Comparison of ENCODE assay signal across 8 cellular contexts in the genomic region with DNA sequence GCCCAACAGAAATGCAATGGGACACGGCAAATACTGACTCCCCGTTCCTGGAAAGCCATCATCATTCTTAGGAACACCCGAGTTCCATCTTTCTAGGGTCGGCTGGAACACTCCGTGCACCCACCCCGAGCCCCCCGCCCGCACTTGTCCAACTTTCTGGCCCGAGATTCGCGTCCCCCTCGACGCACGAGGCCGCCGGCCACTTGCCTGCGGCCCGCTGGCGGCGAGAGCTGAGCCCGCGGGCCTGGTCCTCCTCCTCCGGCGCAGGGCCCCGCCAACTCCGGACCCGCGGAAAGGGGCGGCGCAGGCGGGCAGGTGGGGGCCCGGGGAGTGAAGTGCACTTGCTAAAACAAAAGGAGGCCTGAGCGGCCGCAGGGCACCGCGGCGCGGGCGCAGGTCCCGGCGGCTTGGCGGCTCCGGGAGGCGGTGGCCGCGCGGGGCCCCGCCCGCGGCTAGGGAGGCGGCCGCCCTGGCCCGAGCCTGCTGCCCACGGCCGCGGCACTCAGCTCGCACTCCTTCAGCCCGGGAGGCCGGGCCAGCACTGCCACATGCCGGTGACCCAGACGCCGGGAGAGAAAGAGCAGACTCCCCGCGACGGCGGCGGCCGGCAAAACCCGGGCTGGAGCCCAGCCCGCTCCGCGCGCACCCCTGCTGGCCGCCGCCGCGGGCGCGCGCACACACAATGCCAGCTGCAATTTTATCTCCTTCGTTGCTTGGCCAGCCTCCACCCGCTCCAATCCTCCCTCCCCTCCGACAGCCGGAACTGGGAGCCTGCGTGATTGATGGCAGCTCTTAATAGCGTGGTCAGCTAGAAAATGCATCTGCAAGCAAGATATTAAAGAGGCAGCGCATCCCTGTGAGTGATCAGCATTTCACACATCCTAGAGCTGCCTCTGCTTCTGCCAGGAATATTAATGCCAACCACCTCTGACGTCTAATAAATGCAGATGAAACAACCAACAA.
DNase-seq lines count a peak whose midpoint lies in the region; FAIRE-seq and TF ChIP-seq lines count a peak whose summit lies in the region.

No MANE protein-coding gene starts in this region.

- peaks cover 2% of the 10 kb centered on the region for H3K36me3 Mint-ChIP-seq in activated naive CD4-positive, alpha-beta T cell treated with anti-CD3 and anti-CD28 coated beads for 36 hours (ENCODE audit: low read depth)
- H3K36me3 Mint-ChIP-seq in neural crest cell (ENCODE audit: low read depth): no peaks in the 10 kb centered on the region

- peaks cover 25% of the 10 kb centered on the region for H3K4me1 ChIP-seq in Loucy (ENCODE audit: insufficient read depth, low read length, poor library complexity, severe bottlenecking)

- H3K9me3 Mint-ChIP-seq in activated naive CD4-positive, alpha-beta T cell treated with anti-CD3 and anti-CD28 coated beads for 36 hours: no peaks in the 10 kb centered on the region
- H3K9me3 Mint-ChIP-seq in neural crest cell: no peaks in the 10 kb centered on the region

- TF ChIP-seq CTCF in Loucy (conservative IDR thresholded peaks at IDR 0.05; ENCODE audit: low read length) (no peak), neural crest cell (conservative IDR thresholded peaks at IDR 0.05) (no peak)

- no peak overlapping the region for H2AFZ ChIP-seq in Loucy (ENCODE audit: low read length)

- H4K20me1 ChIP-seq in Loucy (ENCODE audit: insufficient read depth, low read length, poor library complexity, severe bottlenecking): peaks cover 68% of the 10 kb centered on the region

- CTCF ChIA-PET in activated naive CD4-positive, alpha-beta T cell treated with anti-CD3 and anti-CD28 coated beads for 36 hours (lab: Charles Lee): interaction anchor here (0.6 to 2.4 kb wide), 6 partner anchors 14 to 146 kb away, joined by 3 to 11 read pairs (median 4); no protein-coding TSS in a partner anchor

- H3K27me3 Mint-ChIP-seq in activated naive CD4-positive, alpha-beta T cell treated with anti-CD3 and anti-CD28 coated beads for 36 hours (ENCODE audit: low read depth): peaks cover 36% of the 10 kb centered on the region
- H3K27me3 Mint-ChIP-seq in neural crest cell (ENCODE audit: low read depth): no peaks in the 10 kb centered on the region

- peak; percentile 92 for DNase-seq in EL
- peak; percentile 70 for DNase-seq in GOT3 (lab: John Stamatoyannopoulos, UW)
- DNase-seq in activated naive CD4-positive, alpha-beta T cell treated with anti-CD3 and anti-CD28 coated beads for 36 hours: peak; percentile 72
- peak; percentile 89 to 95 for DNase-seq in frontal cortex (ENCODE audit: low spot score in 2 of 2)
- peak; percentile 87 for DNase-seq in neural crest cell (ENCODE audit: low read depth, low spot score)

- H3K4me3 ChIP-seq in Loucy (ENCODE audit: low read length, poor library complexity, severe bottlenecking): peak overlapping the region; percentile 71

- H3K79me2 ChIP-seq in Loucy (ENCODE audit: insufficient read depth, low read length): peaks cover 15% of the 10 kb centered on the region; the same call in 1 of the 2 replicates

- H3K27ac ChIP-seq in temporal lobe (ENCODE audit: low read depth, low read length): peak overlapping the region; percentile 72

- peaks cover 31% of the 10 kb centered on the region for H3K4me1 Mint-ChIP-seq in activated naive CD4-positive, alpha-beta T cell treated with anti-CD3 and anti-CD28 coated beads for 36 hours (ENCODE audit: low read depth)
- H3K4me1 Mint-ChIP-seq in neural crest cell: peaks cover 76% of the 10 kb centered on the region

- peak; percentile 53 for TF ChIP-seq POLR2A in Raji (IDR thresholded peaks at IDR 0.05; ENCODE audit: insufficient read depth, low read depth, low read length)

- intact Hi-C loops in activated naive CD4-positive, alpha-beta T cell treated with anti-CD3 and anti-CD28 coated beads for 36 hours (cut with micrococcal nuclease): loop anchor here (1.0 to 5.0 kb wide), 3 partner anchors 9 to 606 kb away; no protein-coding TSS in a partner anchor

- peaks cover 15% of the 10 kb centered on the region for H3K27me3 ChIP-seq in Loucy (ENCODE audit: insufficient read depth, low read length, poor library complexity, severe bottlenecking)

- no peaks in the 10 kb centered on the region for H3K9me2 ChIP-seq in Loucy (replicated peaks; ENCODE audit: low read depth, low read length)

- H3K9me3 ChIP-seq in Loucy (ENCODE audit: insufficient read depth, low read depth, low read length): no peaks in the 10 kb centered on the region

- H3K4me2 ChIP-seq in Loucy (ENCODE audit: low read depth, low read length, poor library complexity, severe bottlenecking): peak overlapping the region; percentile 77

- no peak for FAIRE-seq in frontal cortex (lab: Jason Lieb, UNC)

- H3K4me3 Mint-ChIP-seq in activated naive CD4-positive, alpha-beta T cell treated with anti-CD3 and anti-CD28 coated beads for 36 hours: peak overlapping the region; percentile 84
- peak overlapping the region; percentile 89 for H3K4me3 Mint-ChIP-seq in neural crest cell

- H3K27ac Mint-ChIP-seq in activated naive CD4-positive, alpha-beta T cell treated with anti-CD3 and anti-CD28 coated beads for 36 hours: no peak overlapping the region
- H3K27ac Mint-ChIP-seq in neural crest cell (ENCODE audit: unreplicated experiment): peak overlapping the region; percentile 88

- H3K9ac ChIP-seq in Loucy (ENCODE audit: low read depth, low read length, poor library complexity, severe bottlenecking): peak overlapping the region; percentile 40

- no peaks in the 10 kb centered on the region for H3K36me3 ChIP-seq in Loucy (ENCODE audit: insufficient read depth, low read length)

- no peaks in the 10 kb centered on the region for H3F3A ChIP-seq in Loucy (ENCODE audit: low read depth)

Comparison
In these comparisons a context has a peak if more than half of its experiments do, and no peak if none do; other contexts are left out.
1. Peak in every context shown above with its lines: DNase-seq, H3K4me3 ChIP-seq and H3K27ac ChIP-seq.